ENCODE assay signal across 27 cellular contexts in the genomic region with DNA sequence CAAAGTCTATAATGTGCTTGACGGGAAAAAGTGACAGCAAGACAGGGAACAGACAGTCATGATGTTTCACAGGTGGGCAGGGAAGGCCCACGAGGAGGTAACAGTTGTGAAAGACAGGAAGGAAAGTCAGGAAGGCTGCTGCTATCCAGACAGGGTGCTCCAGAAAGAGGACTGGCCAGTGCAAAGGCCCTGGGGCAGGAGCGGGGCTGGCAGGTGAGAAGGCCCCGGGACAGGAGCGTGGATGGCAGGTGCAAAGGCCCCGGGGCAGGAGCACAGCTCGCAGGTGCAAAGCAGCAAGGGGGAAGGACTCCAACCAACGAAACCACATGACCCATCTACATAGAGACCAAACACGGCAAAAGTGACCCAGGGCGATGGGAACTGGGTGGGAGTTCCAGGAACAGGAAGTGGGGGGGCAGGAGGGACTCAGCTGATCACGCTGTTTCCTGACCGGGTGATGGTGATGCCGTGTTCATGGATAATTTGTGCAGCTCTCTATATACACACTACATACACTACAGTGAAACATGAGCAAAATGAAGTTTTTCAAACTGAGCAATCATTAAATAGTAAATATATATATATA.
"Had no signal": no experiment of that assay in that cellular context is flagged by ENCODE, and none has a peak within 500 bp of the region (broad histone marks: within the 10 kb centered on the region; RNA-seq: fewer than 3 reads in every experiment).

No MANE protein-coding gene starts in this region.

- H3K27ac Mint-ChIP-seq: activated CD4-positive, alpha-beta T cell treated with anti-CD3 and anti-CD28 coated beads for 36 hours; activated CD8-positive, alpha-beta memory T cell treated with anti-CD3 and anti-CD28 coated beads, Interleukin-2, amount 10 ng/mL, durations not matched to agents 7 days and 5 days; activated CD8-positive, alpha-beta T cell treated with anti-CD3 and anti-CD28 coated beads, Interleukin-2, amount 10 ng/mL, durations not matched to agents 7 days and 5 days; activated naive CD4-positive, alpha-beta T cell treated with anti-CD3 and anti-CD28 coated beads for 36 hours; progenitor cell of endocrine pancreas; T-helper 1 cell treated with Interleukin-12 subunit alpha and Interleukin-12 subunit beta and Interleukin-4 antibody, amounts not matched to agents 30 μg/mL and 1 μg/mL, for 36 hours; type B pancreatic cell had no signal

- H3K4me3 ChIP-seq: esophagus muscularis mucosa, heart right ventricle, ovary, skin epidermis, thoracic aorta, vagina had no signal

- H3K36me3 Mint-ChIP-seq: activated CD8-positive, alpha-beta memory T cell treated with anti-CD3 and anti-CD28 coated beads, Interleukin-2, amount 10 ng/mL, durations not matched to agents 7 days and 5 days had no signal

- H3K4me1 ChIP-seq: esophagus muscularis mucosa, foreskin keratinocyte, vagina had no signal

- H3K27me3 Mint-ChIP-seq: activated CD4-positive, alpha-beta T cell treated with anti-CD3 and anti-CD28 coated beads for 36 hours; activated CD8-positive, alpha-beta memory T cell treated with anti-CD3 and anti-CD28 coated beads, Interleukin-2, amount 10 ng/mL, durations not matched to agents 7 days and 5 days; central memory CD8-positive, alpha-beta T cell; naive B cell; progenitor cell of endocrine pancreas; stimulated activated memory B cell treated with anti-CD40 and anti-IgM and Interleukin-4, amounts not matched to agents 10 μg/mL and 1 μg/mL and 100 μg/mL, for 72 hours; type B pancreatic cell had no signal

- H3K9me3 Mint-ChIP-seq: activated naive CD4-positive, alpha-beta T cell treated with anti-CD3 and anti-CD28 coated beads for 36 hours; central memory CD8-positive, alpha-beta T cell; naive B cell; stimulated activated memory B cell treated with anti-CD40 and anti-IgM and Interleukin-4, amounts not matched to agents 10 μg/mL and 1 μg/mL and 100 μg/mL, for 72 hours; T-helper 1 cell treated with Interleukin-12 subunit alpha and Interleukin-12 subunit beta and Interleukin-4 antibody, amounts not matched to agents 30 μg/mL and 1 μg/mL, for 36 hours had no signal

- H3K4me3 Mint-ChIP-seq: activated CD4-positive, alpha-beta T cell treated with anti-CD3 and anti-CD28 coated beads for 36 hours; activated CD8-positive, alpha-beta memory T cell treated with anti-CD3 and anti-CD28 coated beads, Interleukin-2, amount 10 ng/mL, durations not matched to agents 7 days and 5 days; activated CD8-positive, alpha-beta T cell treated with anti-CD3 and anti-CD28 coated beads, Interleukin-2, amount 10 ng/mL, durations not matched to agents 7 days and 5 days; activated naive CD4-positive, alpha-beta T cell treated with anti-CD3 and anti-CD28 coated beads for 36 hours; central memory CD8-positive, alpha-beta T cell; mesothelial cell of epicardium; stimulated activated memory B cell treated with anti-CD40 and anti-IgM and Interleukin-4, amounts not matched to agents 10 μg/mL and 1 μg/mL and 100 μg/mL, for 72 hours; T-helper 1 cell treated with Interleukin-12 subunit alpha and Interleukin-12 subunit beta and Interleukin-4 antibody, amounts not matched to agents 30 μg/mL and 1 μg/mL, for 36 hours; type B pancreatic cell had no signal

- ATAC-seq: activated CD4-positive, alpha-beta T cell treated with anti-CD3 and anti-CD28 coated beads for 36 hours; activated CD8-positive, alpha-beta memory T cell treated with anti-CD3 and anti-CD28 coated beads, Interleukin-2, amount 10 ng/mL, durations not matched to agents 7 days and 5 days; activated CD8-positive, alpha-beta T cell treated with anti-CD3 and anti-CD28 coated beads, Interleukin-2, amount 10 ng/mL, durations not matched to agents 7 days and 5 days; foreskin keratinocyte; heart right ventricle; sciatic nerve; stimulated activated memory B cell treated with anti-CD40 and anti-IgM and Interleukin-4, amounts not matched to agents 10 μg/mL and 1 μg/mL and 100 μg/mL, for 72 hours had no signal

- H3K9me3 ChIP-seq: esophagus muscularis mucosa, heart right ventricle, ovary, thoracic aorta, vagina had no signal

- DNase-seq: activated CD4-positive, alpha-beta T cell treated with anti-CD3 and anti-CD28 coated beads for 36 hours; activated CD4-positive, CD25-positive, alpha-beta regulatory T cell; activated CD8-positive, alpha-beta memory T cell treated with anti-CD3 and anti-CD28 coated beads, Interleukin-2, amount 10 ng/mL, durations not matched to agents 7 days and 5 days; activated CD8-positive, alpha-beta T cell treated with anti-CD3 and anti-CD28 coated beads, Interleukin-2, amount 10 ng/mL, durations not matched to agents 7 days and 5 days; activated effector memory CD4-positive, alpha-beta T cell treated with Interleukin-2 at 50 U/mL for 16 hours; activated naive CD4-positive, alpha-beta T cell treated with anti-CD3 and anti-CD28 coated beads for 36 hours; anterior cingulate cortex; dermis blood vessel endothelial cell; effector CD4-positive, alpha-beta T cell; foreskin keratinocyte; heart right ventricle; naive B cell; stimulated activated CD4-positive, alpha-beta T cell treated with anti-CD3 and anti-CD28 coated beads, Interleukin-12 subunit alpha, Interleukin-12 subunit beta, amount 100 ng/mL, for 4 hours; stimulated activated CD4-positive, alpha-beta T cell treated with anti-CD3 and anti-CD28 coated beads, Interleukin-4, amount 100 ng/mL, for 1 hour; SW 1271 had no signal

- H3K27ac ChIP-seq: esophagus muscularis mucosa, foreskin keratinocyte, heart right ventricle, ovary, skin epidermis, thoracic aorta, vagina had no signal

- H3K27me3 ChIP-seq: esophagus muscularis mucosa, foreskin keratinocyte, heart right ventricle, ovary, vagina had no signal

- H3K36me3 ChIP-seq: ovary, thoracic aorta, vagina had no signal
